Comparison of ENCODE assay signal across 1 cellular context in genomic region chr11:12674936-12675696, GRCh38.
TF ChIP-seq lines count a peak whose summit lies in the region.

No MANE protein-coding gene starts in this region.

TF ChIP-seq in HepG2, 621 proteins besides CTCF, POLR2A, EP300 and RAD21 (continued from another document):
- TF ChIP-seq ZNF142 (CRISPR knock-in tag; IDR thresholded peaks at IDR 0.05) (peak; percentile 29; the same call in 1 of the 2 replicates), DDIT3 (CRISPR knock-in tag; IDR thresholded peaks at IDR 0.05) (no peak), RCOR2 (CRISPR knock-in tag; IDR thresholded peaks at IDR 0.05) (no peak), ZNF280D (CRISPR knock-in tag; IDR thresholded peaks at IDR 0.05) (no peak), RBFOX2 (IDR thresholded peaks at IDR 0.05; ENCODE audit: low read depth, low read length) (0 out of 2 replicates have a peak, but pooled peaks have one; percentile 4), MAFK (conservative IDR thresholded peaks at IDR 0.05 in 1 of 2, IDR thresholded peaks at IDR 0.05 in 1 of 2; ENCODE audit: low read length in 2 of 2) (peak; percentile 93), ZNF775 (CRISPR knock-in tag; IDR thresholded peaks at IDR 0.05; ENCODE audit: borderline replicate concordance) (no peak), ZNF292 (CRISPR knock-in tag; IDR thresholded peaks at IDR 0.05; ENCODE audit: borderline replicate concordance, low read depth) (no peak), ZFP1 (CRISPR knock-in tag; IDR thresholded peaks at IDR 0.05) (no peak), MED1 (CRISPR knock-in tag; IDR thresholded peaks at IDR 0.05) (no peak), ZNF24 (IDR thresholded peaks at IDR 0.05) (0 out of 2 replicates have a peak, but pooled peaks have one; percentile 13), SCMH1 (CRISPR knock-in tag; IDR thresholded peaks at IDR 0.05; ENCODE audit: borderline replicate concordance) (no peak), AGO2 (optimal IDR thresholded peaks at IDR 0.05; ENCODE audit: low read depth, low read length) (peak; percentile 61), ZSCAN29 (CRISPR knock-in tag; conservative IDR thresholded peaks at IDR 0.05) (no peak), CBFB (CRISPR knock-in tag; IDR thresholded peaks at IDR 0.05) (no peak), NR2F6 (IDR thresholded peaks at IDR 0.05) (no peak), NR2F6 (CRISPR knock-in tag; IDR thresholded peaks at IDR 0.05) (no peak), KDM2A (CRISPR knock-in tag; IDR thresholded peaks at IDR 0.05; ENCODE audit: borderline replicate concordance, low read depth) (no peak)
